Comparison of ENCODE assay signal across 7 cellular contexts in genomic region chr2:98730851-98731708, GRCh38. TPM values are rescaled to one million over a fixed set of nuclear protein-coding genes. Genes with fewer than 3 reads are reported as not detected.
DNase-seq lines count a peak whose midpoint lies in the region; ATAC-seq, FAIRE-seq and TF ChIP-seq lines count a peak whose summit lies in the region.

Gene MGAT4A (minus strand): TSS chr2:98731132. CDS start chr2:98726332, 4,800 bp downstream.

- no peaks in the 10 kb centered on the region for H3K36me3 ChIP-seq in HAP-1 (replicated peaks)
- no peaks in the 10 kb centered on the region for H3K36me3 ChIP-seq in colonic mucosa
- no peaks in the 10 kb centered on the region for H3K36me3 ChIP-seq in right lobe of liver

- TF ChIP-seq POLR2A in GM12891 (IDR thresholded peaks at IDR 0.05; ENCODE audit: low read depth, low read length) (no peak), right lobe of liver (IDR thresholded peaks at IDR 0.05) (peak; percentile 94)

- CTCF ChIA-PET in activated CD4-positive, alpha-beta T cell treated with anti-CD3 and anti-CD28 coated beads for 36 hours (lab: Charles Lee), result interaction anchor here (0.8 to 4.6 kb wide), 13 partner anchors 7 to 98 kb away, joined by 3 to 19 read pairs (median 4); no protein-coding TSS in a partner anchor

- ATAC-seq in activated CD4-positive, alpha-beta T cell treated with anti-CD3 and anti-CD28 coated beads for 36 hours, result peak; percentile 80
- ATAC-seq in right lobe of liver, result peak; percentile 80 to 98 (median 92)

- H3K27ac Mint-ChIP-seq in activated CD4-positive, alpha-beta T cell treated with anti-CD3 and anti-CD28 coated beads for 36 hours, result peak within 1 kb of the TSS; percentile 93

- POLR2A ChIA-PET in activated CD4-positive, alpha-beta T cell treated with anti-CD3 and anti-CD28 coated beads for 36 hours (lab: Charles Lee), result interaction anchor here (0.6 to 2.3 kb wide), 8 partner anchors 11 to 105 kb away, joined by 3 to 16 read pairs (median 4); no protein-coding TSS in a partner anchor

- peak within 1 kb of the TSS; percentile 97 for H3K27ac ChIP-seq in colonic mucosa
- H3K27ac ChIP-seq in right lobe of liver, result peak within 1 kb of the TSS; percentile 81 to 93 (median 93)

- 0% methylated on average over 3 of the region's 133 CpGs for WGBS in right lobe of liver (ENCODE audit: insufficient coverage, low coverage, low lambda C conversion rate, missing lambda C conversion rate)

- peaks cover under 1% of the 10 kb centered on the region for H3K4me1 ChIP-seq in HAP-1
- H3K4me1 ChIP-seq in colonic mucosa, result peaks cover 12% of the 10 kb centered on the region
- peaks cover 0 to 39% (median 14%) of the 10 kb centered on the region in 4 donors for H3K4me1 ChIP-seq in right lobe of liver

- intact Hi-C loops in activated CD4-positive, alpha-beta T cell treated with anti-CD3 and anti-CD28 coated beads for 36 hours (cut with DNase I, micrococcal nuclease), result loop anchor here in 1 of 2 experiments (1.0 to 5.0 kb wide), 9 partner anchors 38 to 606 kb away; partner anchors contain the start of genes C2orf15, EIF5B and TXNDC9
- intact Hi-C loops in colonic mucosa (cut with DNase I), result no loop called here
- intact Hi-C loops in right lobe of liver (cut with DNase I), result no loop called here

- DNase-seq in GM12891 (ENCODE audit: insufficient read length, low spot score) (peak; percentile 73), HAP-1 (ENCODE audit: low spot score in 2 of 2) (peak; percentile 24 to 75), NCI-H1048 (lab: John Stamatoyannopoulos, UW) (peak; percentile 1), colonic mucosa (peak; percentile 83), right lobe of liver (peak; percentile 88 to 90 (median 89))
- peak; percentile 87 for DNase-seq in activated CD4-positive, alpha-beta T cell treated with anti-CD3 and anti-CD28 coated beads for 36 hours
- DNase-seq in stimulated activated CD4-positive, alpha-beta T cell treated with anti-CD3 and anti-CD28 coated beads, Interleukin-4, amount 100 ng/mL, for 24 hours, result peak; percentile 77

- H3K9me3 ChIP-seq in HAP-1, result no peaks in the 10 kb centered on the region
- H3K9me3 ChIP-seq in colonic mucosa, result no peaks in the 10 kb centered on the region
- no peaks in the 10 kb centered on the region for H3K9me3 ChIP-seq in right lobe of liver

- peak within 1 kb of the TSS; percentile 88 to 98 for H3K9ac ChIP-seq in colonic mucosa (ENCODE audit: low read depth in 2 of 2, low read length in 2 of 2)

- in situ Hi-C loops in HAP-1 (cut with MboI; ENCODE audit: low sequenced_read_pairs), result no loop called here

- H3K27me3 ChIP-seq in HAP-1 (ENCODE audit: low read depth) (no peaks in the 10 kb centered on the region), colonic mucosa (no peaks in the 10 kb centered on the region), right lobe of liver (no peaks in the 10 kb centered on the region)

- no peak for FAIRE-seq in GM12891 (lab: Jason Lieb, UNC)

- H3K4me1 Mint-ChIP-seq in activated CD4-positive, alpha-beta T cell treated with anti-CD3 and anti-CD28 coated beads for 36 hours, result peaks cover 67% of the 10 kb centered on the region

- peaks cover 5% of the 10 kb centered on the region for H3K36me3 Mint-ChIP-seq in activated CD4-positive, alpha-beta T cell treated with anti-CD3 and anti-CD28 coated beads for 36 hours (ENCODE audit: low read depth)

- peak within 1 kb of the TSS; percentile 88 for H3K4me3 Mint-ChIP-seq in activated CD4-positive, alpha-beta T cell treated with anti-CD3 and anti-CD28 coated beads for 36 hours

- H3K9me3 Mint-ChIP-seq in activated CD4-positive, alpha-beta T cell treated with anti-CD3 and anti-CD28 coated beads for 36 hours (ENCODE audit: low read depth), result no peaks in the 10 kb centered on the region

- H3K4me3 ChIP-seq in HAP-1 (peak within 1 kb of the TSS; percentile 49), colonic mucosa (peak within 1 kb of the TSS; percentile 84), right lobe of liver (peak within 1 kb of the TSS; percentile 82 to 94 (median 88))

- TF ChIP-seq CTCF in colonic mucosa (IDR thresholded peaks at IDR 0.05) (no peak), right lobe of liver (IDR thresholded peaks at IDR 0.05) (peak in 2 of 4 donors; percentile 5 to 28)

- H3K27me3 Mint-ChIP-seq in activated CD4-positive, alpha-beta T cell treated with anti-CD3 and anti-CD28 coated beads for 36 hours, result no peaks in the 10 kb centered on the region

TF ChIP-seq in GM12891, 5 proteins besides CTCF, POLR2A, EP300 and RAD21:
- TF ChIP-seq PAX5 (IDR thresholded peaks at IDR 0.05; ENCODE audit: insufficient read depth, low read length, severe bottlenecking) (no peak), TAF1 (IDR thresholded peaks at IDR 0.05; ENCODE audit: low read depth, low read length) (no peak), POU2F2 (IDR thresholded peaks at IDR 0.05; ENCODE audit: low read depth, low read length) (no peak), SPI1 (IDR thresholded peaks at IDR 0.05; ENCODE audit: low read depth, low read length) (no peak), POLR2AphosphoS5 (IDR thresholded peaks at IDR 0.05; ENCODE audit: low read depth, low read length) (no peak)
TF ChIP-seq in GM12891: peak in this region for 0.

RNA-seq across cellular contexts. Expression of gene MGAT4A, which starts in this region (rescaled TPM):
- 3.0 TPM for polyA plus RNA-seq in GM12891 (2012; ENCODE audit: low read depth, missing spikeins)
- total RNA-seq in activated CD4-positive, alpha-beta T cell treated with anti-CD3 and anti-CD28 coated beads for 36 hours, result 10 to 100 TPM; 49.4 to 67.5 TPM
- total RNA-seq in colonic mucosa (100 to 1,000 TPM; 103 to 125 TPM), right lobe of liver (10 to 100 TPM in 5 of 6 experiments, 1 to 10 TPM in 1; 7.8 to 16.0 (median 11.7) TPM)

Comparison
In these comparisons a context has a peak if more than half of its experiments do, and no peak if none do; other contexts are left out.
1. Peak in every context shown above with its lines: DNase-seq, ATAC-seq, H3K4me3 ChIP-seq and H3K27ac ChIP-seq.
2. DNase-seq: peak in every context shown above with its lines; median percentile 89 in right lobe of liver; 87 in activated CD4-positive, alpha-beta T cell treated with anti-CD3 and anti-CD28 coated beads for 36 hours; 83 in colonic mucosa; 77 in stimulated activated CD4-positive, alpha-beta T cell treated with anti-CD3 and anti-CD28 coated beads, Interleukin-4, amount 100 ng/mL, for 24 hours; 73 in GM12891; 50 in HAP-1; 1 in NCI-H1048.